13 cellular contexts compared by ENCODE assay signal in genomic region chr5:91125916-91126315, GRCh38.
DNase-seq lines count a peak whose midpoint lies in the region; ATAC-seq and TF ChIP-seq lines count a peak whose summit lies in the region.
"Had no signal": no experiment of that assay in that cellular context is flagged by ENCODE, and none has a peak within 500 bp of the region (broad histone marks: within the 10 kb centered on the region; RNA-seq: fewer than 3 reads in every experiment).

No MANE protein-coding gene starts in this region.

- H3K27ac ChIP-seq in right atrium auricular region, result peak overlapping the region; percentile 32 to 41
- H3K27ac ChIP-seq in vagina, result peak overlapping the region; percentile 71
- H3K27ac ChIP-seq: epithelial cell of prostate had no signal

- H3K36me3 ChIP-seq in right atrium auricular region (no peaks in the 10 kb centered on the region), vagina (no peaks in the 10 kb centered on the region)
- H3K36me3 ChIP-seq: BE2C, Peyer's patch had no signal

- intact Hi-C loops in Right ventricle myocardium superior (cut with DNase I), result loop anchor here (10.0 kb wide), 1 partner anchor 89 kb away; no protein-coding TSS in a partner anchor
- intact Hi-C loops in vagina (cut with DNase I), result no loop called here

- H3K36me3 Mint-ChIP-seq in brain, result no peaks in the 10 kb centered on the region
- no peaks in the 10 kb centered on the region for H3K36me3 Mint-ChIP-seq in osteocyte (ENCODE audit: unreplicated experiment)

- H3K27ac Mint-ChIP-seq in brain (peak overlapping the region in 4 of 5 experiments; percentile 11 to 85 (median 73)), osteocyte (ENCODE audit: unreplicated experiment) (peak overlapping the region; percentile 61)
- H3K27ac Mint-ChIP-seq: activated T-helper 2 cell treated with anti-CD3 and anti-CD28 coated beads, Interferon-gamma antibody, Interleukin-2, Interleukin-4, amounts not matched to agents 10 μg/mL and 5 μg/mL and 100 μg/mL, durations not matched to agents 14 hours and 24 hours and 36 hours had no signal

- H3K9me3 ChIP-seq in right atrium auricular region (no peaks in the 10 kb centered on the region), vagina (no peaks in the 10 kb centered on the region)
- H3K9me3 ChIP-seq: BE2C, Peyer's patch had no signal

- DNase-seq in right atrium auricular region (ENCODE audit: low spot score), result no peak
- DNase-seq in Right ventricle myocardium superior, result no peak
- DNase-seq in osteocyte (ENCODE audit: extremely low spot score, unreplicated experiment), result no peak
- no peak for DNase-seq in vagina (ENCODE audit: extremely low spot score in 2 of 2)
- no peak for DNase-seq in C1 segment of cervical spinal cord (lab: John Stamatoyannopoulos, UW)
- DNase-seq in LoVo (ENCODE audit: low spot score), result no peak
- DNase-seq: BE2C, hypothalamus, Peyer's patch had no signal

- TF ChIP-seq POLR2A in vagina (IDR thresholded peaks at IDR 0.05), result no peak

- H3K4me1 ChIP-seq in right atrium auricular region (peaks cover 0 to 31% of the 10 kb centered on the region in 2 donors), vagina (peaks cover 66% of the 10 kb centered on the region)

- H3K4me3 ChIP-seq in right atrium auricular region, result no peak overlapping the region
- H3K4me3 ChIP-seq in vagina, result no peak overlapping the region
- H3K4me3 ChIP-seq: Peyer's patch had no signal

- TF ChIP-seq CTCF in right atrium auricular region (IDR thresholded peaks at IDR 0.05) (no peak), brain (conservative IDR thresholded peaks at IDR 0.05) (no peak), osteocyte (IDR thresholded peaks at IDR 0.05) (no peak), vagina (IDR thresholded peaks at IDR 0.05) (no peak)

- H3K27me3 ChIP-seq in right atrium auricular region (no peaks in the 10 kb centered on the region), vagina (no peaks in the 10 kb centered on the region)
- H3K27me3 ChIP-seq: BE2C, Peyer's patch had no signal

- H3K27me3 Mint-ChIP-seq in brain (no peaks in the 10 kb centered on the region), osteocyte (ENCODE audit: unreplicated experiment) (no peaks in the 10 kb centered on the region)

- H3K4me1 Mint-ChIP-seq in brain (peaks cover 65% of the 10 kb centered on the region), osteocyte (ENCODE audit: unreplicated experiment) (peaks cover 42% of the 10 kb centered on the region)

- no peak overlapping the region for H3K4me3 Mint-ChIP-seq in brain
- no peak overlapping the region for H3K4me3 Mint-ChIP-seq in osteocyte (ENCODE audit: unreplicated experiment)

- H3K9me3 Mint-ChIP-seq in brain, result peaks cover 0 to 4% (median 0%) of the 10 kb centered on the region in 5 experiments
- H3K9me3 Mint-ChIP-seq in osteocyte (ENCODE audit: unreplicated experiment), result no peaks in the 10 kb centered on the region
- H3K9me3 Mint-ChIP-seq: activated T-helper 2 cell treated with anti-CD3 and anti-CD28 coated beads, Interferon-gamma antibody, Interleukin-2, Interleukin-4, amounts not matched to agents 10 μg/mL and 5 μg/mL and 100 μg/mL, durations not matched to agents 14 hours and 24 hours and 36 hours had no signal

- ATAC-seq in Right ventricle myocardium superior (ENCODE audit: poor library complexity) (no peak), GM19035 (IDR thresholded peaks at IDR 0.05; ENCODE audit: unreplicated experiment) (no peak)
